In the genomic region with DNA sequence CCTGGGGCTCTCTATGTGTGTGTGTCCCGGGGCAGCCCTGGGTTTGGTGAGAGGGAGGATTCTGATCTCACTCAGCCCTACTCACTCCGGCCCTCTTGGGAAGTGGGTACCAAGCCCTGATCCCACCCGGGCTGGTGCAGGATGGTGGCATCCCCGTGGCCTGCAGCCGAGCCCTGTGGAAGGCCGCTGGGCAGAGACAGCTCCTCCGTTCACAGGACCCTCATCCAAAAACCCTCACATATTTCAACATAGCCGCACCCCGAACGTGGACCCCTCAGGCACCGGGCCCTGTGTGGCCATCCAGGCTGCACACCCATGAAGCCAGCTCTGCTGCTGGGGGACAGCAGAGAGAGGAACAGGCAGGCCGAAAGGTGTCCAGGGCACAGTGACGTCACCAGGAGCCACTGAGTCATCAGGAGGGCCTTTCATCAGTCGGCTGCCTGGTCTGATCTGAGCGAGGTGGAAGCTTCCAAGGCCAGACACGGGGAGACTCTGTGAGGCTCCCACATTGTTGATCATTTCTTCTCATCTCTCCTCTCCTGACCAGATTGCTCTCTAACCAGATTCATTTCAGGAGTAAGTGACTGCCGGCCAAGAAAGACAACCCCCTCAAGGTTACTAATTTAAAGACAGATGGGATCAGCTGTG, we compare ENCODE assay signal across 12 cellular contexts. TPM values are rescaled to one million over a fixed set of nuclear protein-coding genes. Genes with fewer than 3 reads are reported as not detected.
DNase-seq lines count a peak whose midpoint lies in the region; ATAC-seq and TF ChIP-seq lines count a peak whose summit lies in the region.
"Had no signal": no experiment of that assay in that cellular context is flagged by ENCODE, and none has a peak within 500 bp of the region (broad histone marks: within the 10 kb centered on the region; RNA-seq: fewer than 3 reads in every experiment).

No MANE protein-coding gene starts in this region.

- no peak for TF ChIP-seq CTCF in RWPE2 (IDR thresholded peaks at IDR 0.05; ENCODE audit: poor library complexity, severe bottlenecking)
- TF ChIP-seq CTCF in omental fat pad (IDR thresholded peaks at IDR 0.05), result no peak

- in situ Hi-C loops in Caki2 (cut with HindIII; ENCODE audit: low pct_unique_long_range_greater_than_20kb, low sequenced_read_pairs), result no loop called here

- H3K27me3 ChIP-seq in RWPE2 (ENCODE audit: insufficient read depth, poor library complexity, severe bottlenecking), result no peaks in the 10 kb centered on the region

- ATAC-seq in GM21529 (IDR thresholded peaks at IDR 0.05; ENCODE audit: unreplicated experiment) (peak; percentile 51), RWPE2 (ENCODE audit: low read depth) (peak; percentile 72), omental fat pad (ENCODE audit: low FRiP score) (no peak)

- H3K36me3 ChIP-seq in RWPE2 (ENCODE audit: low read depth), result no peaks in the 10 kb centered on the region

- no peaks in the 10 kb centered on the region for H3K9me3 ChIP-seq in RWPE2 (ENCODE audit: severe bottlenecking)

- no peak overlapping the region for H3K4me3 ChIP-seq in RWPE2 (ENCODE audit: severe bottlenecking)

- no peak overlapping the region for H3K27ac ChIP-seq in RWPE2 (ENCODE audit: poor library complexity, severe bottlenecking)

- peaks cover 2% of the 10 kb centered on the region for H3K4me1 ChIP-seq in RWPE2 (ENCODE audit: insufficient read depth, poor library complexity, severe bottlenecking)

- DNase-seq in Caki2 (ENCODE audit: low read depth) (peak; percentile 41), RWPE2 (ENCODE audit: low spot score) (no peak), hepatic stellate cell (ENCODE audit: low spot score) (peak; percentile 38), SIG-M5 (lab: John Stamatoyannopoulos, UW) (no peak), NCI-H1092 treated with DMSO at 0.1 percent for 48 hours (lab: John Stamatoyannopoulos, UW) (no peak), dedifferentiated amniotic fluid mesenchymal stem cell (ENCODE audit: extremely low spot score) (no peak), omental fat pad (ENCODE audit: low spot score) (no peak)
- DNase-seq: activated naive CD4-positive, alpha-beta T cell; DMS79; NCI-H2107; stimulated activated naive CD4-positive, alpha-beta T cell had no signal

RNA-seq across cellular contexts. Expression of a gene that starts 16.2 kb away (rescaled TPM):
- 3.5 and 6.4 TPM in 2 replicates for total RNA-seq in Caki2 (2014; rRNA removed; shearing (Covaris generic); ENCODE audit: low replicate concordance)
- total RNA-seq in omental fat pad, result 1 to 10 TPM; 1.6 to 8.8 (median 6.9) TPM

Comparison
In these comparisons a context has a peak if more than half of its experiments do, and no peak if none do; other contexts are left out.
1. DNase-seq: peak in Caki2 (single experiment) and hepatic stellate cell (single experiment); none in RWPE2 (single experiment), SIG-M5 (single experiment), NCI-H1092 treated with DMSO at 0.1 percent for 48 hours (single experiment), dedifferentiated amniotic fluid mesenchymal stem cell (single experiment) and omental fat pad (single experiment).